In genomic region chr1:210445485-210445884, GRCh38 we compare ENCODE assay signal across 26 cellular contexts.
DNase-seq lines count a peak whose midpoint lies in the region; ATAC-seq, FAIRE-seq and TF ChIP-seq lines count a peak whose summit lies in the region.
"Had no signal": no experiment of that assay in that cellular context is flagged by ENCODE, and none has a peak within 500 bp of the region (broad histone marks: within the 10 kb centered on the region; RNA-seq: fewer than 3 reads in every experiment).

No MANE protein-coding gene starts in this region.

- H3F3A ChIP-seq in neural progenitor cell (ENCODE audit: low read depth), result peaks cover 5% of the 10 kb centered on the region

- peaks cover 23% of the 10 kb centered on the region for H3K4me1 ChIP-seq in DND-41 (ENCODE audit: insufficient read depth, low read length)
- H3K4me1 ChIP-seq in astrocyte (ENCODE audit: insufficient read depth, low read length), result peaks cover 14% of the 10 kb centered on the region
- H3K4me1 ChIP-seq in neural progenitor cell, result peaks cover 16% of the 10 kb centered on the region
- H3K4me1 ChIP-seq in endodermal cell (ENCODE audit: control insufficient read depth, insufficient read depth, low read length), result no peaks in the 10 kb centered on the region
- H3K4me1 ChIP-seq in CD4-positive, alpha-beta memory T cell (ENCODE audit: insufficient read depth, low read length), result peaks cover 14% of the 10 kb centered on the region
- H3K4me1 ChIP-seq: gastroesophageal sphincter, suprapubic skin had no signal

- H3K27ac Mint-ChIP-seq in activated CD4-positive, alpha-beta T cell treated with anti-CD3 and anti-CD28 coated beads, Interleukin-2, amount 10 ng/mL, durations not matched to agents 7 days and 5 days, result peak overlapping the region; percentile 13
- H3K27ac Mint-ChIP-seq in astrocyte (ENCODE audit: unreplicated experiment), result peak overlapping the region; percentile 38
- H3K27ac Mint-ChIP-seq in neural progenitor cell, result no peak overlapping the region
- no peak overlapping the region for H3K27ac Mint-ChIP-seq in endodermal cell
- no peak overlapping the region for H3K27ac Mint-ChIP-seq in CD4-positive, alpha-beta memory T cell
- H3K27ac Mint-ChIP-seq: GM23338; natural killer cell treated with Interleukin-12 subunit alpha and Interleukin-12 subunit beta and Interleukin-15 and Interleukin-18, amount 100 ng/mL, for 72 hours had no signal

- no peaks in the 10 kb centered on the region for H3K79me2 ChIP-seq in DND-41 (ENCODE audit: insufficient read depth, low read length)
- H3K79me2 ChIP-seq in astrocyte (ENCODE audit: insufficient read depth, low read length), result no peaks in the 10 kb centered on the region
- no peaks in the 10 kb centered on the region for H3K79me2 ChIP-seq in neural progenitor cell (ENCODE audit: low read depth)

- FAIRE-seq in astrocyte (lab: Jason Lieb, UNC), result no peak
- FAIRE-seq: GM12878 had no signal

- H3K9me3 ChIP-seq in DND-41 (ENCODE audit: insufficient read depth, low read length, severe bottlenecking) (no peaks in the 10 kb centered on the region), astrocyte (ENCODE audit: insufficient read depth, low read depth, low read length) (no peaks in the 10 kb centered on the region), neural progenitor cell (ENCODE audit: low read depth) (no peaks in the 10 kb centered on the region), endodermal cell (ENCODE audit: control insufficient read depth, low read length) (no peaks in the 10 kb centered on the region)
- no peaks in the 10 kb centered on the region for H3K9me3 ChIP-seq in CD4-positive, alpha-beta memory T cell (ENCODE audit: control insufficient read depth in 1 of 2, low read length in 2 of 2)
- H3K9me3 ChIP-seq: BLaER1, gastroesophageal sphincter, suprapubic skin had no signal

- H3K36me3 ChIP-seq in DND-41 (ENCODE audit: insufficient read depth, low read length), result no peaks in the 10 kb centered on the region
- no peaks in the 10 kb centered on the region for H3K36me3 ChIP-seq in astrocyte (ENCODE audit: insufficient read depth, low read length)
- H3K36me3 ChIP-seq in neural progenitor cell, result no peaks in the 10 kb centered on the region
- no peaks in the 10 kb centered on the region for H3K36me3 ChIP-seq in endodermal cell (ENCODE audit: control insufficient read depth, insufficient read depth, low read length)
- H3K36me3 ChIP-seq in CD4-positive, alpha-beta memory T cell (ENCODE audit: insufficient read depth, low read length), result no peaks in the 10 kb centered on the region
- H3K36me3 ChIP-seq: BLaER1, gastroesophageal sphincter, suprapubic skin had no signal

- peaks cover 20% of the 10 kb centered on the region for H3K4me1 Mint-ChIP-seq in activated CD4-positive, alpha-beta T cell treated with anti-CD3 and anti-CD28 coated beads, Interleukin-2, amount 10 ng/mL, durations not matched to agents 7 days and 5 days
- H3K4me1 Mint-ChIP-seq in astrocyte (ENCODE audit: low read depth, unreplicated experiment) (peaks cover 29% of the 10 kb centered on the region), neural progenitor cell (peaks cover 36% of the 10 kb centered on the region), endodermal cell (no peaks in the 10 kb centered on the region)
- peaks cover 7 to 19% (median 12%) of the 10 kb centered on the region in 4 donors for H3K4me1 Mint-ChIP-seq in CD4-positive, alpha-beta memory T cell

- POLR2A ChIA-PET in activated CD4-positive, alpha-beta T cell treated with anti-CD3 and anti-CD28 coated beads, Interleukin-2, amount 10 ng/mL, durations not matched to agents 7 days and 5 days (lab: Charles Lee), result no interaction called here
- POLR2A ChIA-PET in CD4-positive, alpha-beta memory T cell (lab: Charles Lee; ENCODE audit: partially characterized antibody), result no interaction called here

- peaks cover 3% of the 10 kb centered on the region for H3K27me3 Mint-ChIP-seq in activated CD4-positive, alpha-beta T cell treated with anti-CD3 and anti-CD28 coated beads, Interleukin-2, amount 10 ng/mL, durations not matched to agents 7 days and 5 days
- H3K27me3 Mint-ChIP-seq in astrocyte (ENCODE audit: low read depth, unreplicated experiment) (no peaks in the 10 kb centered on the region), neural progenitor cell (ENCODE audit: insufficient read depth, low read depth) (peaks cover 2% of the 10 kb centered on the region), endodermal cell (ENCODE audit: insufficient read depth) (no peaks in the 10 kb centered on the region)
- H3K27me3 Mint-ChIP-seq in CD4-positive, alpha-beta memory T cell, result no peaks in the 10 kb centered on the region

- TF ChIP-seq CTCF in DND-41 (IDR thresholded peaks at IDR 0.05; ENCODE audit: borderline replicate concordance, extremely low read depth, low read length, poor library complexity, severe bottlenecking) (no peak), astrocyte (IDR thresholded peaks at IDR 0.05; ENCODE audit: insufficient read depth, low read depth, low read length) (no peak), neural progenitor cell (IDR thresholded peaks at IDR 0.05) (no peak), endodermal cell (conservative IDR thresholded peaks at IDR 0.05) (no peak)

- H2AFZ ChIP-seq in DND-41 (ENCODE audit: low read depth, low read length) (no peak overlapping the region), astrocyte (ENCODE audit: low read depth, low read length) (no peak overlapping the region), neural progenitor cell (replicated peaks) (no peak overlapping the region)
- H2AFZ ChIP-seq: GM23338 had no signal

- no peak overlapping the region for H3K4me3 Mint-ChIP-seq in activated CD4-positive, alpha-beta T cell treated with anti-CD3 and anti-CD28 coated beads, Interleukin-2, amount 10 ng/mL, durations not matched to agents 7 days and 5 days
- H3K4me3 Mint-ChIP-seq in astrocyte (ENCODE audit: unreplicated experiment), result no peak overlapping the region
- no peak overlapping the region for H3K4me3 Mint-ChIP-seq in neural progenitor cell
- H3K4me3 Mint-ChIP-seq in endodermal cell, result no peak overlapping the region
- no peak overlapping the region for H3K4me3 Mint-ChIP-seq in CD4-positive, alpha-beta memory T cell
- H3K4me3 Mint-ChIP-seq: activated CD8-positive, alpha-beta memory T cell treated with anti-CD3 and anti-CD28 coated beads, Interleukin-2, amount 10 ng/mL, durations not matched to agents 7 days and 5 days; GM23338; natural killer cell treated with Interleukin-12 subunit alpha and Interleukin-12 subunit beta and Interleukin-15 and Interleukin-18, amount 100 ng/mL, for 72 hours had no signal

- DNase-seq in activated CD4-positive, alpha-beta T cell treated with anti-CD3 and anti-CD28 coated beads, Interleukin-2, amount 10 ng/mL, durations not matched to agents 7 days and 5 days, result no peak
- no peak for DNase-seq in activated CD4-positive, alpha-beta T cell treated with anti-CD3 and anti-CD28 coated beads, Interleukin-2, amount 50 U/mL, for 48 hours
- DNase-seq in DND-41 (no peak), astrocyte (ENCODE audit: low read depth) (no peak), neural progenitor cell (ENCODE audit: low spot score) (no peak), endodermal cell (no peak), cortex of kidney (lab: John Stamatoyannopoulos, UW) (no peak)
- no peak for DNase-seq in CD4-positive, alpha-beta memory T cell
- DNase-seq: activated CD4-positive, alpha-beta T cell treated with anti-CD3 and anti-CD28 coated beads for 1 hour; activated CD8-positive, alpha-beta memory T cell treated with anti-CD3 and anti-CD28 coated beads, Interleukin-2, amount 10 ng/mL, durations not matched to agents 7 days and 5 days; COR-L47; dorsolateral prefrontal cortex; KG1; left ventricle myocardium superior; MM.1S; NCI-H1417; NCI-H2081 treated with DMSO at 0.1 percent for 48 hours; NCI-H345; stimulated activated CD4-positive, alpha-beta T cell treated with anti-CD3 and anti-CD28 coated beads, Interleukin-2, amount 100 ng/mL, for 48 hours; T-helper 2 cell had no signal

- intact Hi-C loops in CD4-positive, alpha-beta memory T cell (cut with micrococcal nuclease), result loop anchor here (5.0 to 10.0 kb wide), 2 partner anchors 113 to 879 kb away; partner anchors contain the start of gene TRAF5

- no peaks in the 10 kb centered on the region for H3K27me3 ChIP-seq in DND-41 (ENCODE audit: insufficient read depth, low read length, poor library complexity)
- H3K27me3 ChIP-seq in astrocyte (ENCODE audit: insufficient read depth, low read length), result no peaks in the 10 kb centered on the region
- H3K27me3 ChIP-seq in neural progenitor cell, result no peaks in the 10 kb centered on the region
- peaks cover 8% of the 10 kb centered on the region for H3K27me3 ChIP-seq in endodermal cell (ENCODE audit: control insufficient read depth, insufficient read depth, low read length, poor library complexity, severe bottlenecking)
- H3K27me3 ChIP-seq in CD4-positive, alpha-beta memory T cell (ENCODE audit: insufficient read depth, low read length), result no peaks in the 10 kb centered on the region
- H3K27me3 ChIP-seq: BLaER1, dorsolateral prefrontal cortex, gastroesophageal sphincter, suprapubic skin had no signal

- ATAC-seq in DND-41 (ENCODE audit: insufficient read depth, low read depth), result no peak
- ATAC-seq: activated CD8-positive, alpha-beta memory T cell treated with anti-CD3 and anti-CD28 coated beads, Interleukin-2, amount 10 ng/mL, durations not matched to agents 7 days and 5 days; gastroesophageal sphincter; GM12878; GM23338; left ventricle myocardium superior; natural killer cell treated with Interleukin-12 subunit alpha and Interleukin-12 subunit beta and Interleukin-15 and Interleukin-18, amount 100 ng/mL, for 72 hours had no signal

- H3K9ac ChIP-seq in DND-41 (ENCODE audit: low read depth, low read length) (no peak overlapping the region), astrocyte (ENCODE audit: low read length) (no peak overlapping the region), neural progenitor cell (no peak overlapping the region), endodermal cell (ENCODE audit: extremely low read depth, low read length, poor library complexity, severe bottlenecking) (no peak overlapping the region)
- H3K9ac ChIP-seq: BLaER1 had no signal

- CTCF ChIA-PET in activated CD4-positive, alpha-beta T cell treated with anti-CD3 and anti-CD28 coated beads, Interleukin-2, amount 10 ng/mL, durations not matched to agents 7 days and 5 days (lab: Charles Lee), result interaction anchor here (1.2 kb wide), 1 partner anchor 10 kb away, joined by 3 read pairs; no protein-coding TSS in a partner anchor
- CTCF ChIA-PET in CD4-positive, alpha-beta memory T cell (lab: Charles Lee; ENCODE audit: partially characterized antibody), result no interaction called here

- no peaks in the 10 kb centered on the region for H4K20me1 ChIP-seq in DND-41 (ENCODE audit: insufficient read depth, low read length)
- no peaks in the 10 kb centered on the region for H4K20me1 ChIP-seq in astrocyte (ENCODE audit: insufficient read depth, low read length)
- H4K20me1 ChIP-seq in neural progenitor cell (ENCODE audit: low read depth), result no peaks in the 10 kb centered on the region
- H4K20me1 ChIP-seq: BLaER1 had no signal

- no peak overlapping the region for H3K4me3 ChIP-seq in DND-41 (ENCODE audit: low read depth in 1 of 2, low read length in 2 of 2)
- no peak overlapping the region for H3K4me3 ChIP-seq in astrocyte (ENCODE audit: insufficient read depth, low read depth, low read length)
- no peak overlapping the region for H3K4me3 ChIP-seq in neural progenitor cell
- no peak overlapping the region for H3K4me3 ChIP-seq in endodermal cell (ENCODE audit: low read length)
- no peak overlapping the region for H3K4me3 ChIP-seq in CD4-positive, alpha-beta memory T cell (ENCODE audit: low read length in 2 of 2)
- H3K4me3 ChIP-seq: BLaER1, dorsolateral prefrontal cortex, gastroesophageal sphincter, GM12878, GM23338, suprapubic skin had no signal

- no peak overlapping the region for H3K4me2 ChIP-seq in DND-41 (ENCODE audit: insufficient read depth, low read length)
- H3K4me2 ChIP-seq in astrocyte (ENCODE audit: low read length), result no peak overlapping the region
- peak overlapping the region; percentile 51 for H3K4me2 ChIP-seq in neural progenitor cell
- H3K4me2 ChIP-seq: BLaER1, GM23338 had no signal

- H3K27ac ChIP-seq in DND-41 (ENCODE audit: low read length), result peak overlapping the region; percentile 70; the same call in 1 of the 2 replicates
- H3K27ac ChIP-seq in astrocyte (ENCODE audit: low read depth, low read length), result no peak overlapping the region
- H3K27ac ChIP-seq in neural progenitor cell, result no peak overlapping the region
- H3K27ac ChIP-seq in endodermal cell (ENCODE audit: low read depth, low read length), result no peak overlapping the region
- no peak overlapping the region for H3K27ac ChIP-seq in CD4-positive, alpha-beta memory T cell (ENCODE audit: low read depth, low read length)
- H3K27ac ChIP-seq: BLaER1, dorsolateral prefrontal cortex, gastroesophageal sphincter, suprapubic skin had no signal

- H3K9me3 Mint-ChIP-seq in activated CD4-positive, alpha-beta T cell treated with anti-CD3 and anti-CD28 coated beads, Interleukin-2, amount 10 ng/mL, durations not matched to agents 7 days and 5 days, result no peaks in the 10 kb centered on the region
- H3K9me3 Mint-ChIP-seq in astrocyte (ENCODE audit: unreplicated experiment), result no peaks in the 10 kb centered on the region
- peaks cover 5% of the 10 kb centered on the region for H3K9me3 Mint-ChIP-seq in neural progenitor cell
- H3K9me3 Mint-ChIP-seq in endodermal cell, result peaks cover 1% of the 10 kb centered on the region
- no peaks in the 10 kb centered on the region for H3K9me3 Mint-ChIP-seq in CD4-positive, alpha-beta memory T cell
- H3K9me3 Mint-ChIP-seq: GM23338; natural killer cell treated with Interleukin-12 subunit alpha and Interleukin-12 subunit beta and Interleukin-15 and Interleukin-18, amount 100 ng/mL, for 72 hours had no signal

- no peaks in the 10 kb centered on the region for H3K36me3 Mint-ChIP-seq in activated CD4-positive, alpha-beta T cell treated with anti-CD3 and anti-CD28 coated beads, Interleukin-2, amount 10 ng/mL, durations not matched to agents 7 days and 5 days (ENCODE audit: low read depth)
- H3K36me3 Mint-ChIP-seq in astrocyte (ENCODE audit: low read depth, unreplicated experiment) (peaks cover 2% of the 10 kb centered on the region), neural progenitor cell (peaks cover 4% of the 10 kb centered on the region), endodermal cell (ENCODE audit: low read depth) (no peaks in the 10 kb centered on the region)
- H3K36me3 Mint-ChIP-seq in CD4-positive, alpha-beta memory T cell, result peaks cover 0 to 6% of the 10 kb centered on the region in 2 donors
- H3K36me3 Mint-ChIP-seq: activated CD8-positive, alpha-beta memory T cell treated with anti-CD3 and anti-CD28 coated beads, Interleukin-2, amount 10 ng/mL, durations not matched to agents 7 days and 5 days; natural killer cell treated with Interleukin-12 subunit alpha and Interleukin-12 subunit beta and Interleukin-15 and Interleukin-18, amount 100 ng/mL, for 72 hours had no signal

Comparison
In these comparisons a context has a peak if more than half of its experiments do, and no peak if none do; other contexts are left out.
1. H3K27ac Mint-ChIP-seq: peak in activated CD4-positive, alpha-beta T cell treated with anti-CD3 and anti-CD28 coated beads, Interleukin-2, amount 10 ng/mL, durations not matched to agents 7 days and 5 days (single experiment) and astrocyte (single experiment); none in neural progenitor cell (single experiment), endodermal cell (single experiment) and CD4-positive, alpha-beta memory T cell (0 of 7).